ENCODE assay signal across 8 cellular contexts in the genomic region with DNA sequence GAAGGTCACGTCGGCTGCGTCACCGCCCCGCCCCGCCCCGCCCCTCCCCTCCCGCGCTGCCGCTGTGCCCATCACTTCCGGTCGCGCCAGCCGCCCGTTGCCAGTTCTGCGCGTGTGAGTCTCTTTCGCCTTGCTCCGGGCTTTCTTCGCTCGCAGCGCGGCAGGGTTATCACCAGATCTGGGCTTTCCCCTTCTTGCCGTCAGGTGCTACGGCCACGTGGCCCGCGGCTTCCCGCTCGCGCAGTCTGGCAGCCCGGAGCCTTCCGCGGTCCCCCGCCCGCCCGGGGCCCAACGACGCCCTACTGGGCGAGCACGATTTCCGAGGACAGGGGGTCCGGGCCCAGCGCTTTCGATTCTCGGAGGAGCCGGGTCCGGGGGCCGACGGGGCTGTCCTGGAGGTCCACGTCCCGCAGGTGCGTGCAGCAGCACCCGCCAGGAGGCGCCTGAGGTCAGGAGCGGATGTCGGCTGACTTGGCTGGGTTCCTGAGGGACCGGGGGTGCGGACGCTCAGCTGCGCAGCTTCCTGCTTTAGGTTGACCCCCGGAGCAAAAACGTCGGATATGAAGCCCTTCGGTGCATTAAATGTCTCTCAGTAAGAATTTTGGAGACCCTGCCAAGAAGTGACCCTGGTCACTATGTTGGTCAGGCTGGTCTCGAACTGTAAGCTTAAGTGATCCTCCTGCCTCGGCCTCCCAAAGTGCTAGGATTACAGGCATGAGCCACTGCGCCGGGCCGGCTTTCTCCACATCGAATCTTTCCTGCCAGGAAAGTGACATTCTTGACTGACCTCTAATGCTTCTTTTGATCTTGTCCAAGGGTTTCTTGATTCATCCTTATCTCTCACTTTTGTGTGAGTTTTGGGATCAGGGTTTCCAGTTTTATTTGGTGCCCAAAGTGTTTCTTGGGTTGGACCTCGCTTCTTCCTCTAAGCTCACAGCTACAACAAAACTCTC. TPM values are rescaled to one million over a fixed set of nuclear protein-coding genes. Genes with fewer than 3 reads are reported as not detected.
A peak's percentile ranks its signal among the peaks of the same experiment; 100 is the strongest.
DNase-seq lines count a peak whose midpoint lies in the region; ATAC-seq and TF ChIP-seq lines count a peak whose summit lies in the region.

A gene with protein sequence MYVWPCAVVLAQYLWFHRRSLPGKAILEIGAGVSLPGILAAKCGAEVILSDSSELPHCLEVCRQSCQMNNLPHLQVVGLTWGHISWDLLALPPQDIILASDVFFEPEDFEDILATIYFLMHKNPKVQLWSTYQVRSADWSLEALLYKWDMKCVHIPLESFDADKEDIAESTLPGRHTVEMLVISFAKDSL (plus strand): TSS at position 74 of the 953 bp plus-strand sequence. CDS start 2,872 bp downstream, outside the sequence.

- peak within 1 kb of the TSS; percentile 97 for H3K4me3 Mint-ChIP-seq in activated CD4-positive, alpha-beta T cell treated with anti-CD3 and anti-CD28 coated beads for 36 hours

- intact Hi-C loops in activated CD4-positive, alpha-beta T cell treated with anti-CD3 and anti-CD28 coated beads for 36 hours (cut with DNase I, micrococcal nuclease): loop anchor here (1.0 to 5.0 kb wide), 15 partner anchors 10 to 1232 kb away; a partner anchor contains a TSS
- intact Hi-C loops in right lobe of liver (cut with DNase I): no loop called here

- no peaks in the 10 kb centered on the region for H3K9me3 Mint-ChIP-seq in activated CD4-positive, alpha-beta T cell treated with anti-CD3 and anti-CD28 coated beads for 36 hours (ENCODE audit: low read depth)

- CTCF ChIA-PET in activated CD4-positive, alpha-beta T cell treated with anti-CD3 and anti-CD28 coated beads for 36 hours (lab: Charles Lee): interaction anchor here (0.7 to 3.0 kb wide), 8 partner anchors 10 to 863 kb away, joined by 3 to 22 read pairs (median 4); a partner anchor contains a TSS

- peak; percentile 58 for TF ChIP-seq CTCF in coronary artery (IDR thresholded peaks at IDR 0.05)
- TF ChIP-seq CTCF in right lobe of liver (IDR thresholded peaks at IDR 0.05): peak; percentile 59 to 76 (median 63)

- peaks cover 74% of the 10 kb centered on the region for H3K36me3 Mint-ChIP-seq in activated CD4-positive, alpha-beta T cell treated with anti-CD3 and anti-CD28 coated beads for 36 hours (ENCODE audit: low read depth)

- H3K27ac ChIP-seq in coronary artery: peak within 1 kb of the TSS; percentile 99 to 100
- peak within 1 kb of the TSS; percentile 98 to 99 (median 99) for H3K27ac ChIP-seq in right lobe of liver

- ATAC-seq in HG02852 (IDR thresholded peaks at IDR 0.05; ENCODE audit: unreplicated experiment): peak; percentile 48
- peak; percentile 50 for ATAC-seq in activated CD4-positive, alpha-beta T cell treated with anti-CD3 and anti-CD28 coated beads for 36 hours
- peak; percentile 63 to 74 (median 68) for ATAC-seq in right lobe of liver

- no peaks in the 10 kb centered on the region for H3K27me3 Mint-ChIP-seq in activated CD4-positive, alpha-beta T cell treated with anti-CD3 and anti-CD28 coated beads for 36 hours

- H3K4me3 ChIP-seq in coronary artery (peak within 1 kb of the TSS; percentile 95), right lobe of liver (peak within 1 kb of the TSS; percentile 92 to 100 (median 93))

- H3K4me1 Mint-ChIP-seq in activated CD4-positive, alpha-beta T cell treated with anti-CD3 and anti-CD28 coated beads for 36 hours: peaks cover 52% of the 10 kb centered on the region

- peak within 1 kb of the TSS; percentile 98 for H3K27ac Mint-ChIP-seq in activated CD4-positive, alpha-beta T cell treated with anti-CD3 and anti-CD28 coated beads for 36 hours

- peak; percentile 83 for DNase-seq in NK-92 treated with Interleukin-12 subunit alpha and Interleukin-12 subunit beta, amount 100 ng/mL, for 24 hours (lab: John Stamatoyannopoulos, UW)
- DNase-seq in NK-92 (lab: John Stamatoyannopoulos, UW; ENCODE audit: unreplicated experiment): no peak
- DNase-seq in NCI-H1930 (lab: John Stamatoyannopoulos, UW): peak; percentile 41 to 79
- DNase-seq in activated CD4-positive, alpha-beta T cell treated with anti-CD3 and anti-CD28 coated beads for 36 hours: peak; percentile 97
- peak; percentile 89 for DNase-seq in coronary artery (ENCODE audit: low spot score)
- peak; percentile 89 to 90 (median 89) for DNase-seq in right lobe of liver
- DNase-seq in stimulated activated CD4-positive, alpha-beta T cell treated with anti-CD3 and anti-CD28 coated beads, TNF-alpha, amount 100 ng/mL, for 24 hours (ENCODE audit: low read depth in 3 of 3): peak; percentile 50 to 75 (median 53)

- no peaks in the 10 kb centered on the region for H3K27me3 ChIP-seq in right lobe of liver

- H3K9me3 ChIP-seq in right lobe of liver: no peaks in the 10 kb centered on the region

- H3K4me1 ChIP-seq in right lobe of liver: peaks cover 0 to 23% (median 9%) of the 10 kb centered on the region in 4 donors

- H3K36me3 ChIP-seq in right lobe of liver: peaks cover 4 to 41% (median 19%) of the 10 kb centered on the region in 4 donors

- under 1% methylated on average over 31 of the region's 72 CpGs for WGBS in right lobe of liver (ENCODE audit: insufficient coverage, low coverage, low lambda C conversion rate, missing lambda C conversion rate)

- no peak for TF ChIP-seq POLR2A in right lobe of liver (IDR thresholded peaks at IDR 0.05)

- POLR2A ChIA-PET in activated CD4-positive, alpha-beta T cell treated with anti-CD3 and anti-CD28 coated beads for 36 hours (lab: Charles Lee): interaction anchor here (0.6 to 3.6 kb wide), 8 partner anchors 10 to 1245 kb away, joined by 3 to 44 read pairs (median 4); a partner anchor contains a TSS

RNA-seq across cellular contexts. Expression of the gene that starts here (rescaled TPM):
- 10 to 100 TPM; 18.9 to 25.3 TPM for total RNA-seq in activated CD4-positive, alpha-beta T cell treated with anti-CD3 and anti-CD28 coated beads for 36 hours
- 10 to 100 TPM; 16.0 to 25.0 (median 18.7) TPM for total RNA-seq in right lobe of liver

Comparison
In these comparisons a context has a peak if more than half of its experiments do, and no peak if none do; other contexts are left out.
1. intact Hi-C loops: an anchor here in activated CD4-positive, alpha-beta T cell treated with anti-CD3 and anti-CD28 coated beads for 36 hours (1.0 to 5.0 kb wide); none called in right lobe of liver.